Comparison of ENCODE assay signal across 15 cellular contexts in genomic region chr21:46160563-46161179, GRCh38. TPM values are rescaled to one million over a fixed set of nuclear protein-coding genes. Genes with fewer than 3 reads are reported as not detected.
DNase-seq lines count a peak whose midpoint lies in the region; ATAC-seq, FAIRE-seq and TF ChIP-seq lines count a peak whose summit lies in the region.
"Had no signal": no experiment of that assay in that cellular context is flagged by ENCODE, and none has a peak within 500 bp of the region (broad histone marks: within the 10 kb centered on the region; RNA-seq: fewer than 3 reads in every experiment).

No MANE protein-coding gene starts in this region.

- H3K27me3 Mint-ChIP-seq in astrocyte (ENCODE audit: low read depth, unreplicated experiment), result no peaks in the 10 kb centered on the region
- no peaks in the 10 kb centered on the region for H3K27me3 Mint-ChIP-seq in osteocyte (ENCODE audit: unreplicated experiment)

- WGBS in A549 (ENCODE audit: missing lambda C conversion rate), result 3% methylated on average over 9 of the region's 50 CpGs
- WGBS in esophagus squamous epithelium, 2 donors, result 100% methylated on average over 4 of the region's 50 CpGs; no CpG with 5 or more reads in 1 of the 2 donors
- WGBS in thyroid gland, 2 donors, result 91 to 97% methylated on average over 28 to 36 of the region's 50 CpGs

- no peak overlapping the region for H2AFZ ChIP-seq in astrocyte (ENCODE audit: low read depth, low read length)

- no peaks in the 10 kb centered on the region for H4K20me1 ChIP-seq in astrocyte (ENCODE audit: insufficient read depth, low read length)

- H3K27ac ChIP-seq in A549 (peak overlapping the region in 1 of 2 experiments; percentile 65; a peak in 3 of 6 replicates), astrocyte (ENCODE audit: low read depth, low read length) (no peak overlapping the region), esophagus squamous epithelium (no peak overlapping the region), thyroid gland (no peak overlapping the region)
- H3K27ac ChIP-seq: gastroesophageal sphincter had no signal

- H3K27ac Mint-ChIP-seq in astrocyte (ENCODE audit: unreplicated experiment) (no peak overlapping the region), osteocyte (ENCODE audit: unreplicated experiment) (no peak overlapping the region)
- H3K27ac Mint-ChIP-seq: IgD-negative memory B cell, immature natural killer cell had no signal

- TF ChIP-seq EP300 in A549 (IDR thresholded peaks at IDR 0.05), result no peak

- H3K4me2 ChIP-seq in A549 (peak overlapping the region; percentile 72), astrocyte (ENCODE audit: low read length) (peak overlapping the region; percentile 30)

- TF ChIP-seq CTCF in A549 (IDR thresholded peaks at IDR 0.05) (no peak), BE2C (IDR thresholded peaks at IDR 0.05; ENCODE audit: low read depth, low read length) (no peak), astrocyte (IDR thresholded peaks at IDR 0.05; ENCODE audit: insufficient read depth, low read depth, low read length) (no peak), osteocyte (IDR thresholded peaks at IDR 0.05) (no peak), esophagus squamous epithelium (IDR thresholded peaks at IDR 0.05) (no peak), thyroid gland (IDR thresholded peaks at IDR 0.05) (no peak)

- CTCF ChIA-PET in A549 (lab: Yijun Ruan, JAX), result interaction anchor here (1.0 to 1.9 kb wide), 4 partner anchors 8 to 17 kb away, joined by 3 to 9 read pairs (median 4); no protein-coding TSS in a partner anchor

- ATAC-seq in A549 (peak in 1 of 2 experiments; percentile 78; a peak in 3 of 6 replicates), GM19395 (IDR thresholded peaks at IDR 0.05; ENCODE audit: unreplicated experiment) (no peak), GM18858 (IDR thresholded peaks at IDR 0.05; ENCODE audit: unreplicated experiment) (no peak)
- ATAC-seq: gastroesophageal sphincter had no signal

- no peaks in the 10 kb centered on the region for H3K36me3 ChIP-seq in BE2C
- no peaks in the 10 kb centered on the region for H3K36me3 ChIP-seq in astrocyte (ENCODE audit: insufficient read depth, low read length)
- no peaks in the 10 kb centered on the region for H3K36me3 ChIP-seq in esophagus squamous epithelium
- no peaks in the 10 kb centered on the region for H3K36me3 ChIP-seq in thyroid gland
- H3K36me3 ChIP-seq: gastroesophageal sphincter had no signal

- no peaks in the 10 kb centered on the region for H3K79me2 ChIP-seq in astrocyte (ENCODE audit: insufficient read depth, low read length)

- no peak for FAIRE-seq in A549 (lab: Jason Lieb, UNC)
- FAIRE-seq in astrocyte (lab: Jason Lieb, UNC), result no peak

- no peak overlapping the region for H3K9ac ChIP-seq in astrocyte (ENCODE audit: low read length)

- H3K36me3 Mint-ChIP-seq in astrocyte (ENCODE audit: low read depth, unreplicated experiment) (peaks cover 13% of the 10 kb centered on the region), osteocyte (ENCODE audit: unreplicated experiment) (peaks cover 7% of the 10 kb centered on the region)

- H3K4me1 ChIP-seq in A549, result 0 out of 3 replicates have a peak, but pooled peaks cover 4% of the 10 kb centered on the region
- no peaks in the 10 kb centered on the region for H3K4me1 ChIP-seq in BE2C
- no peaks in the 10 kb centered on the region for H3K4me1 ChIP-seq in astrocyte (ENCODE audit: insufficient read depth, low read length)
- peaks cover 0 to 14% (median 0%) of the 10 kb centered on the region in 3 donors for H3K4me1 ChIP-seq in esophagus squamous epithelium
- H3K4me1 ChIP-seq in thyroid gland, result no peaks in the 10 kb centered on the region

- DNase-seq in A549 (ENCODE audit: low read depth in 1 of 2, low spot score in 1 of 2), result peak; percentile 23 to 44
- peak; percentile 9 for DNase-seq in BE2C
- DNase-seq in astrocyte (ENCODE audit: low read depth), result no peak
- DNase-seq in osteocyte (ENCODE audit: extremely low spot score, unreplicated experiment), result peak; percentile 80
- no peak for DNase-seq in esophagus squamous epithelium (lab: John Stamatoyannopoulos, UW)
- no peak for DNase-seq in thyroid gland
- DNase-seq: cerebellar nuclear complex, immature natural killer cell, mesendoderm, NCI-H1048, NCI-H345 had no signal

- no peaks in the 10 kb centered on the region for H3K4me1 Mint-ChIP-seq in astrocyte (ENCODE audit: low read depth, unreplicated experiment)
- H3K4me1 Mint-ChIP-seq in osteocyte (ENCODE audit: unreplicated experiment), result no peaks in the 10 kb centered on the region
- H3K4me1 Mint-ChIP-seq: immature natural killer cell had no signal

- TF ChIP-seq POLR2A in A549 (IDR thresholded peaks at IDR 0.05; ENCODE audit: low read length) (no peak), esophagus squamous epithelium (IDR thresholded peaks at IDR 0.05) (no peak), thyroid gland (IDR thresholded peaks at IDR 0.05) (no peak)

- H3K4me3 Mint-ChIP-seq in astrocyte (ENCODE audit: unreplicated experiment), result no peak overlapping the region
- H3K4me3 Mint-ChIP-seq in osteocyte (ENCODE audit: unreplicated experiment), result no peak overlapping the region
- H3K4me3 Mint-ChIP-seq: IgD-negative memory B cell, immature natural killer cell had no signal

- intact Hi-C loops in esophagus squamous epithelium (cut with DNase I) (no loop called here), thyroid gland (cut with DNase I) (no loop called here)

- POLR2A ChIA-PET in A549 (lab: Yijun Ruan, JAX), result no interaction called here

- H3K4me3 ChIP-seq in A549 (peak overlapping the region; percentile 29; the same call in 2 of the 3 replicates), BE2C (ENCODE audit: low read depth, low read length) (no peak overlapping the region), astrocyte (ENCODE audit: insufficient read depth, low read depth, low read length) (no peak overlapping the region), esophagus squamous epithelium (peak overlapping the region in 2 of 4 donors; percentile 21 to 25), thyroid gland (replicated peaks in 1 of 3) (no peak overlapping the region)

- H3K9me3 ChIP-seq in A549 (no peaks in the 10 kb centered on the region), BE2C (no peaks in the 10 kb centered on the region), astrocyte (ENCODE audit: insufficient read depth, low read depth, low read length) (no peaks in the 10 kb centered on the region), esophagus squamous epithelium (no peaks in the 10 kb centered on the region), thyroid gland (no peaks in the 10 kb centered on the region)
- H3K9me3 ChIP-seq: gastroesophageal sphincter had no signal

- no peaks in the 10 kb centered on the region for H3K27me3 ChIP-seq in BE2C
- peaks cover 8% of the 10 kb centered on the region for H3K27me3 ChIP-seq in astrocyte (ENCODE audit: insufficient read depth, low read length)
- H3K27me3 ChIP-seq in esophagus squamous epithelium, result peaks cover 0 to 40% (median 0%) of the 10 kb centered on the region in 4 donors
- no peaks in the 10 kb centered on the region for H3K27me3 ChIP-seq in thyroid gland

- peaks cover 5% of the 10 kb centered on the region for H3K9me3 Mint-ChIP-seq in astrocyte (ENCODE audit: unreplicated experiment)
- H3K9me3 Mint-ChIP-seq in osteocyte (ENCODE audit: unreplicated experiment), result no peaks in the 10 kb centered on the region
- H3K9me3 Mint-ChIP-seq: IgD-negative memory B cell, immature natural killer cell had no signal

- no peak for TF ChIP-seq RAD21 in A549 (conservative IDR thresholded peaks at IDR 0.05 in 1 of 2, IDR thresholded peaks at IDR 0.05 in 1 of 2)

TF ChIP-seq in A549, 52 proteins besides CTCF, POLR2A, EP300 and RAD21:
- TF ChIP-seq MYC (IDR thresholded peaks at IDR 0.05; ENCODE audit: borderline replicate concordance, low read length), result no peak
- no peak for TF ChIP-seq KDM1A (IDR thresholded peaks at IDR 0.05; ENCODE audit: low read depth)

RNA-seq across cellular contexts. Expression of gene FTCD, which starts 5.3 kb away (rescaled TPM):
- polyA plus RNA-seq in A549 (2011; rRNA removed) (not detected in 2 replicates), A549 (2017; fragmentation: RNase III; extraction: RNeasy Plus Mini Kit Qiagen cat#74134 plus additional on column Dnase treatment) (not detected in 3 replicates)
- polyA plus RNA-seq in A549 (2012; cell fraction: cytosol; rRNA removed), result 0.04 and 0.06 TPM in 2 replicates
- 0.04 and 0.32 TPM in 2 replicates for polyA plus RNA-seq in A549 (2012; cell fraction: nucleus; rRNA removed)
- polyA minus RNA-seq in A549 (2011; rRNA and poly(A)+ RNA removed), result not detected in 2 replicates
- polyA plus RNA-seq in BE2C (2012; ENCODE audit: insufficient read depth, insufficient read length, low read depth), result 3.1 TPM
- total RNA-seq in astrocyte (1.9 and 2.0 TPM in 2 replicates), osteocyte (2.3 and 2.5 TPM in 2 replicates), esophagus squamous epithelium (not detected), thyroid gland (1 to 10 TPM in 1 of 4 donors, under 1 TPM in 2, not detected in 1; 0.78 to 1.2 (median 0.94) TPM)
- polyA plus RNA-seq: IgD-negative memory B cell, immature natural killer cell had no signal

RNA-seq across cellular contexts. Expression of gene SPATC1L, which starts 23.6 kb away (rescaled TPM):
- polyA plus RNA-seq in A549 (2011; rRNA removed) (not detected in 2 replicates), A549 (2017; fragmentation: RNase III; extraction: RNeasy Plus Mini Kit Qiagen cat#74134 plus additional on column Dnase treatment) (0.08 to 0.14 TPM in 2 of 3 replicates, not detected in the other)
- 0.08 and 0.10 TPM in 2 replicates for polyA plus RNA-seq in A549 (2012; cell fraction: cytosol; rRNA removed)
- polyA plus RNA-seq in A549 (2012; cell fraction: nucleus; rRNA removed), result 0.07 TPM in 1 of 2 replicates, not detected in the other
- not detected in 2 replicates for polyA minus RNA-seq in A549 (2011; rRNA and poly(A)+ RNA removed)
- 29.5 TPM for polyA plus RNA-seq in BE2C (2012; ENCODE audit: insufficient read depth, insufficient read length, low read depth)
- total RNA-seq in astrocyte (15.8 and 17.8 TPM in 2 replicates), osteocyte (17.5 and 18.9 TPM in 2 replicates), esophagus squamous epithelium (1 to 10 TPM; 4.0 to 7.2 (median 6.3) TPM), thyroid gland (1 to 10 TPM; 3.5 to 9.0 (median 5.8) TPM)

Comparison
In these comparisons a context has a peak if more than half of its experiments do, and no peak if none do; other contexts are left out.
1. DNase-seq: peak in A549 (2 of 2), BE2C (single experiment) and osteocyte (single experiment); none in astrocyte (single experiment), esophagus squamous epithelium (single experiment) and thyroid gland (0 of 2).